ENCODE assay signal across 29 cellular contexts in genomic region chr17:6330936-6331335, GRCh38.
DNase-seq lines count a peak whose midpoint lies in the region; FAIRE-seq and TF ChIP-seq lines count a peak whose summit lies in the region.
"Had no signal": no experiment of that assay in that cellular context is flagged by ENCODE, and none has a peak within 500 bp of the region (broad histone marks: within the 10 kb centered on the region; RNA-seq: fewer than 3 reads in every experiment).

No MANE protein-coding gene starts in this region.

- H3K27me3 ChIP-seq in bronchial epithelial cell (ENCODE audit: control insufficient read depth, insufficient read depth, low read length), result no peaks in the 10 kb centered on the region
- H3K27me3 ChIP-seq: BE2C; BLaER1; BLaER1 treated with 17β-estradiol and CSF1 and Interleukin-3, amounts not matched to agents 10 nM and 100 nM had no signal

- TF ChIP-seq CTCF in bronchial epithelial cell (IDR thresholded peaks at IDR 0.05; ENCODE audit: insufficient read depth, low read length, severe bottlenecking), result no peak

- H3K4me3 ChIP-seq in bronchial epithelial cell (ENCODE audit: low read depth, low read length), result no peak overlapping the region
- H3K4me3 ChIP-seq: A549; BLaER1; BLaER1 treated with 17β-estradiol and CSF1 and Interleukin-3, amounts not matched to agents 10 nM and 100 nM had no signal

- H3K36me3 ChIP-seq in bronchial epithelial cell (ENCODE audit: control insufficient read depth, insufficient read depth, low read length), result no peaks in the 10 kb centered on the region
- H3K36me3 ChIP-seq: BE2C; BLaER1; BLaER1 treated with 17β-estradiol and CSF1 and Interleukin-3, amounts not matched to agents 10 nM and 100 nM had no signal

- FAIRE-seq in bronchial epithelial cell (lab: Jason Lieb, UNC), result peak; percentile 50
- FAIRE-seq: A204.1, A549, D721Med had no signal

- DNase-seq in bronchial epithelial cell (ENCODE audit: low read depth) (no peak), islet precursor cell (peak; percentile 32), NCI-H524 (lab: John Stamatoyannopoulos, UW) (no peak), NCI-H1092 treated with DMSO at 0.1 percent for 48 hours (lab: John Stamatoyannopoulos, UW) (no peak)
- DNase-seq: 8988T; ACHN; AML-193; BE2C; C1 segment of cervical spinal cord; Caco-2; Calu3; CD4-positive, alpha-beta memory T cell; CD4-positive, alpha-beta T cell; CD4-positive, CD25-positive, alpha-beta regulatory T cell; CD8-positive, alpha-beta memory T cell; CD8-positive, alpha-beta T cell; COR-L47; DMS 273 treated with DMSO at 0.1 percent for 48 hours; DMS153; DMS53; DMS79; DMS79 treated with DMSO at 0.1 percent for 48 hours; DND-41; EL had no signal
